1 cellular context compared by ENCODE assay signal in the genomic region with DNA sequence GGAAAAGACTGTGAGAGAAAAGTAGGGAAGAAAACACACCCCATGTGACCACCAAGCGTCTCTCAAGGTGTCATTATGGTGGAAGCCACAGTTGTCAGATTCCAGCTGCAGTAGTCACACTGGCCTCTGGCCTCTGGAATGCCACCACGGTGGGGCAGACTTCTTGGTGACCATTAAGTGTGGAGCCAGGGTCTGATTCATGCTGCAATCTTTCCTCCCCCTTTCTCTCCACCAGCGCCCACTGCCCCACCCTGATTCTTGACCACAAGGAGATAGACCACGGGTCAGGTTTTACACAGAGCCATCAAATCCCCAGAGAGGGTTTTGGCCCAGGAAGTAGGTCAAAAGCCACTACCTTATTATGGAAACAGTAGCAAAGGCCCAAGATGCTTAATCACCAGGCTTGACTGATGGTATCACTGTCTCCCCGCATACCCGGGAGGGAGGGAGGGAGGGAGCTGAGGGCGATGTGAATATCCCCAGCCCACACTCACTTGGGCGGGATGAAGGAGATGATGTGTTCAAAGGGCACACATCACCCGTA.
TF ChIP-seq lines count a peak whose summit lies in the region.

No MANE protein-coding gene starts in this region.

TF ChIP-seq in WTC11, 78 proteins besides CTCF, POLR2A, EP300 and RAD21:
- TF ChIP-seq, protein P1, sequence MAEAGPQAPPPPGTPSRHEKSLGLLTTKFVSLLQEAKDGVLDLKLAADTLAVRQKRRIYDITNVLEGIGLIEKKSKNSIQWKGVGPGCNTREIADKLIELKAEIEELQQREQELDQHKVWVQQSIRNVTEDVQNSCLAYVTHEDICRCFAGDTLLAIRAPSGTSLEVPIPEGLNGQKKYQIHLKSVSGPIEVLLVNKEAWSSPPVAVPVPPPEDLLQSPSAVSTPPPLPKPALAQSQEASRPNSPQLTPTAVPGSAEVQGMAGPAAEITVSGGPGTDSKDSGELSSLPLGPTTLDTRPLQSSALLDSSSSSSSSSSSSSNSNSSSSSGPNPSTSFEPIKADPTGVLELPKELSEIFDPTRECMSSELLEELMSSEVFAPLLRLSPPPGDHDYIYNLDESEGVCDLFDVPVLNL (CRISPR knock-in tag; IDR thresholded peaks at IDR 0.05; ENCODE audit: borderline replicate concordance, low read depth), result no peak
- TF ChIP-seq SP1 (CRISPR knock-in tag; conservative IDR thresholded peaks at IDR 0.05) (no peak), TCF7 (CRISPR knock-in tag; IDR thresholded peaks at IDR 0.05; ENCODE audit: low read depth) (no peak), HMGA2 (CRISPR knock-in tag; IDR thresholded peaks at IDR 0.05) (no peak), SMAD3 (CRISPR knock-in tag; IDR thresholded peaks at IDR 0.05; ENCODE audit: borderline replicate concordance) (no peak), FOXK1 (CRISPR knock-in tag; IDR thresholded peaks at IDR 0.05) (no peak), ZNF425 (CRISPR knock-in tag; conservative IDR thresholded peaks at IDR 0.05) (no peak), ZNF396 (CRISPR knock-in tag; IDR thresholded peaks at IDR 0.05; ENCODE audit: borderline replicate concordance) (no peak), FOXP1 (CRISPR knock-in tag; IDR thresholded peaks at IDR 0.05; ENCODE audit: borderline replicate concordance) (no peak), NR2C2 (CRISPR knock-in tag; IDR thresholded peaks at IDR 0.05) (no peak), RELA (CRISPR knock-in tag; IDR thresholded peaks at IDR 0.05; ENCODE audit: borderline replicate concordance) (no peak)
- TF ChIP-seq, protein P2, sequence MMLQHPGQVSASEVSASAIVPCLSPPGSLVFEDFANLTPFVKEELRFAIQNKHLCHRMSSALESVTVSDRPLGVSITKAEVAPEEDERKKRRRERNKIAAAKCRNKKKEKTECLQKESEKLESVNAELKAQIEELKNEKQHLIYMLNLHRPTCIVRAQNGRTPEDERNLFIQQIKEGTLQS (CRISPR knock-in tag; conservative IDR thresholded peaks at IDR 0.05), result no peak
- TF ChIP-seq, protein P3, sequence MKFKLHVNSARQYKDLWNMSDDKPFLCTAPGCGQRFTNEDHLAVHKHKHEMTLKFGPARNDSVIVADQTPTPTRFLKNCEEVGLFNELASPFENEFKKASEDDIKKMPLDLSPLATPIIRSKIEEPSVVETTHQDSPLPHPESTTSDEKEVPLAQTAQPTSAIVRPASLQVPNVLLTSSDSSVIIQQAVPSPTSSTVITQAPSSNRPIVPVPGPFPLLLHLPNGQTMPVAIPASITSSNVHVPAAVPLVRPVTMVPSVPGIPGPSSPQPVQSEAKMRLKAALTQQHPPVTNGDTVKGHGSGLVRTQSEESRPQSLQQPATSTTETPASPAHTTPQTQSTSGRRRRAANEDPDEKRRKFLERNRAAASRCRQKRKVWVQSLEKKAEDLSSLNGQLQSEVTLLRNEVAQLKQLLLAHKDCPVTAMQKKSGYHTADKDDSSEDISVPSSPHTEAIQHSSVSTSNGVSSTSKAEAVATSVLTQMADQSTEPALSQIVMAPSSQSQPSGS (CRISPR knock-in tag; IDR thresholded peaks at IDR 0.05; ENCODE audit: borderline replicate concordance, low read depth), result no peak
- TF ChIP-seq, protein P4, sequence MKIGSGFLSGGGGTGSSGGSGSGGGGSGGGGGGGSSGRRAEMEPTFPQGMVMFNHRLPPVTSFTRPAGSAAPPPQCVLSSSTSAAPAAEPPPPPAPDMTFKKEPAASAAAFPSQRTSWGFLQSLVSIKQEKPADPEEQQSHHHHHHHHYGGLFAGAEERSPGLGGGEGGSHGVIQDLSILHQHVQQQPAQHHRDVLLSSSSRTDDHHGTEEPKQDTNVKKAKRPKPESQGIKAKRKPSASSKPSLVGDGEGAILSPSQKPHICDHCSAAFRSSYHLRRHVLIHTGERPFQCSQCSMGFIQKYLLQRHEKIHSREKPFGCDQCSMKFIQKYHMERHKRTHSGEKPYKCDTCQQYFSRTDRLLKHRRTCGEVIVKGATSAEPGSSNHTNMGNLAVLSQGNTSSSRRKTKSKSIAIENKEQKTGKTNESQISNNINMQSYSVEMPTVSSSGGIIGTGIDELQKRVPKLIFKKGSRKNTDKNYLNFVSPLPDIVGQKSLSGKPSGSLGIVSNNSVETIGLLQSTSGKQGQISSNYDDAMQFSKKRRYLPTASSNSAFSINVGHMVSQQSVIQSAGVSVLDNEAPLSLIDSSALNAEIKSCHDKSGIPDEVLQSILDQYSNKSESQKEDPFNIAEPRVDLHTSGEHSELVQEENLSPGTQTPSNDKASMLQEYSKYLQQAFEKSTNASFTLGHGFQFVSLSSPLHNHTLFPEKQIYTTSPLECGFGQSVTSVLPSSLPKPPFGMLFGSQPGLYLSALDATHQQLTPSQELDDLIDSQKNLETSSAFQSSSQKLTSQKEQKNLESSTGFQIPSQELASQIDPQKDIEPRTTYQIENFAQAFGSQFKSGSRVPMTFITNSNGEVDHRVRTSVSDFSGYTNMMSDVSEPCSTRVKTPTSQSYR (CRISPR knock-in tag; IDR thresholded peaks at IDR 0.05), result no peak
TF ChIP-seq in WTC11: peak in this region for 0.
